2 cellular contexts compared by ENCODE assay signal in genomic region chr3:23763040-23763477, GRCh38.
A peak's percentile ranks its signal among the peaks of the same experiment; 100 is the strongest.
TF ChIP-seq lines count a peak whose summit lies in the region.

No MANE protein-coding gene starts in this region.

TF ChIP-seq in IMR-90, 13 proteins besides CTCF, POLR2A, EP300 and RAD21:
- no peak for TF ChIP-seq CHD1 (IDR thresholded peaks at IDR 0.05; ENCODE audit: low read depth, low read length)
- no peak for TF ChIP-seq FOS (IDR thresholded peaks at IDR 0.05; ENCODE audit: low read depth, low read length)
- TF ChIP-seq MAFK (IDR thresholded peaks at IDR 0.05; ENCODE audit: low read depth, low read length), result no peak
- TF ChIP-seq BHLHE40 (IDR thresholded peaks at IDR 0.05; ENCODE audit: low read depth, low read length), result no peak
- no peak for TF ChIP-seq MXI1 (IDR thresholded peaks at IDR 0.05; ENCODE audit: borderline replicate concordance, low read depth, low read length)
- no peak for TF ChIP-seq SMC3 (IDR thresholded peaks at IDR 0.05; ENCODE audit: low read depth, low read length)
- no peak for TF ChIP-seq ELK1 (IDR thresholded peaks at IDR 0.05; ENCODE audit: borderline replicate concordance, low read depth, low read length)
- TF ChIP-seq, protein P1, sequence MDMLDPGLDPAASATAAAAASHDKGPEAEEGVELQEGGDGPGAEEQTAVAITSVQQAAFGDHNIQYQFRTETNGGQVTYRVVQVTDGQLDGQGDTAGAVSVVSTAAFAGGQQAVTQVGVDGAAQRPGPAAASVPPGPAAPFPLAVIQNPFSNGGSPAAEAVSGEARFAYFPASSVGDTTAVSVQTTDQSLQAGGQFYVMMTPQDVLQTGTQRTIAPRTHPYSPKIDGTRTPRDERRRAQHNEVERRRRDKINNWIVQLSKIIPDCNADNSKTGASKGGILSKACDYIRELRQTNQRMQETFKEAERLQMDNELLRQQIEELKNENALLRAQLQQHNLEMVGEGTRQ (IDR thresholded peaks at IDR 0.05; ENCODE audit: low read depth, low read length), result no peak
- TF ChIP-seq RCOR1 (IDR thresholded peaks at IDR 0.05; ENCODE audit: insufficient replicate concordance, low read length), result no peak
- TF ChIP-seq CEBPB (IDR thresholded peaks at IDR 0.05; ENCODE audit: low read depth, low read length), result no peak
- no peak for TF ChIP-seq MAZ (IDR thresholded peaks at IDR 0.05; ENCODE audit: borderline replicate concordance, low read depth, low read length)
- TF ChIP-seq RFX5 (IDR thresholded peaks at IDR 0.05; ENCODE audit: low read depth, low read length), result no peak
- no peak for TF ChIP-seq NFE2L2 (IDR thresholded peaks at IDR 0.05; ENCODE audit: low read depth, low read length)
TF ChIP-seq in IMR-90: peak in this region for 0.

TF ChIP-seq in K562, 482 proteins besides CTCF, POLR2A, EP300 and RAD21:
- TF ChIP-seq, protein P2, sequence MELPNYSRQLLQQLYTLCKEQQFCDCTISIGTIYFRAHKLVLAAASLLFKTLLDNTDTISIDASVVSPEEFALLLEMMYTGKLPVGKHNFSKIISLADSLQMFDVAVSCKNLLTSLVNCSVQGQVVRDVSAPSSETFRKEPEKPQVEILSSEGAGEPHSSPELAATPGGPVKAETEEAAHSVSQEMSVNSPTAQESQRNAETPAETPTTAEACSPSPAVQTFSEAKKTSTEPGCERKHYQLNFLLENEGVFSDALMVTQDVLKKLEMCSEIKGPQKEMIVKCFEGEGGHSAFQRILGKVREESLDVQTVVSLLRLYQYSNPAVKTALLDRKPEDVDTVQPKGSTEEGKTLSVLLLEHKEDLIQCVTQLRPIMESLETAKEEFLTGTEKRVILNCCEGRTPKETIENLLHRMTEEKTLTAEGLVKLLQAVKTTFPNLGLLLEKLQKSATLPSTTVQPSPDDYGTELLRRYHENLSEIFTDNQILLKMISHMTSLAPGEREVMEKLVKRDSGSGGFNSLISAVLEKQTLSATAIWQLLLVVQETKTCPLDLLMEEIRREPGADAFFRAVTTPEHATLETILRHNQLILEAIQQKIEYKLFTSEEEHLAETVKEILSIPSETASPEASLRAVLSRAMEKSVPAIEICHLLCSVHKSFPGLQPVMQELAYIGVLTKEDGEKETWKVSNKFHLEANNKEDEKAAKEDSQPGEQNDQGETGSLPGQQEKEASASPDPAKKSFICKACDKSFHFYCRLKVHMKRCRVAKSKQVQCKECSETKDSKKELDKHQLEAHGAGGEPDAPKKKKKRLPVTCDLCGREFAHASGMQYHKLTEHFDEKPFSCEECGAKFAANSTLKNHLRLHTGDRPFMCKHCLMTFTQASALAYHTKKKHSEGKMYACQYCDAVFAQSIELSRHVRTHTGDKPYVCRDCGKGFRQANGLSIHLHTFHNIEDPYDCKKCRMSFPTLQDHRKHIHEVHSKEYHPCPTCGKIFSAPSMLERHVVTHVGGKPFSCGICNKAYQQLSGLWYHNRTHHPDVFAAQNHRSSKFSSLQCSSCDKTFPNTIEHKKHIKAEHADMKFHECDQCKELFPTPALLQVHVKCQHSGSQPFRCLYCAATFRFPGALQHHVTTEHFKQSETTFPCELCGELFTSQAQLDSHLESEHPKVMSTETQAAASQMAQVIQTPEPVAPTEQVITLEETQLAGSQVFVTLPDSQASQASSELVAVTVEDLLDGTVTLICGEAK (IDR thresholded peaks at IDR 0.05), result 0 out of 2 replicates have a peak, but pooled peaks have one; percentile 45
- TF ChIP-seq, protein P2 (CRISPR knock-in tag; IDR thresholded peaks at IDR 0.05), result 0 out of 2 replicates have a peak, but pooled peaks have one; percentile 18
- no peak for TF ChIP-seq MYC (IDR thresholded peaks at IDR 0.05; ENCODE audit: low read depth, low read length)
- no peak for TF ChIP-seq MYC (CRISPR knock-in tag; IDR thresholded peaks at IDR 0.05; ENCODE audit: borderline replicate concordance, low read depth)
